8 cellular contexts compared by ENCODE assay signal in genomic region chr20:50338479-50339195, GRCh38.
DNase-seq lines count a peak whose midpoint lies in the region; ATAC-seq lines count a peak whose summit lies in the region.

No MANE protein-coding gene starts in this region.

- no peaks in the 10 kb centered on the region for H3K9me3 ChIP-seq in aorta (ENCODE audit: control insufficient read depth, low read length)

- no peaks in the 10 kb centered on the region for H3K4me1 ChIP-seq in aorta (ENCODE audit: control insufficient read depth in 1 of 2, insufficient read depth in 2 of 2, low read length in 2 of 2)

- ATAC-seq in GM19452 (IDR thresholded peaks at IDR 0.05; ENCODE audit: unreplicated experiment): peak; percentile 67
- peak; percentile 48 for ATAC-seq in HG03520 (IDR thresholded peaks at IDR 0.05; ENCODE audit: unreplicated experiment)
- ATAC-seq in left cardiac atrium: peak; percentile 9 to 12
- no peak for ATAC-seq in aorta (ENCODE audit: low FRiP score)

- H3K27me3 ChIP-seq in aorta (ENCODE audit: control insufficient read depth in 1 of 2, insufficient read depth in 2 of 2, low read length in 1 of 2): no peaks in the 10 kb centered on the region

- intact Hi-C loops in left cardiac atrium (cut with DNase I) (no loop called here), aorta (cut with DNase I) (no loop called here)

- DNase-seq in CD1c-positive myeloid dendritic cell (ENCODE audit: extremely low spot score): peak; percentile 48
- peak; percentile 21 to 59 for DNase-seq in activated CD4-positive, alpha-beta T cell treated with anti-CD3 and anti-CD28 coated beads, Interleukin-2, amount 50 U/mL, for 24 hours (ENCODE audit: low read depth in 1 of 2, low spot score in 1 of 2)
- DNase-seq in left cardiac atrium: no peak
- peak; percentile 62 to 80 for DNase-seq in stimulated activated CD4-positive, alpha-beta T cell treated with anti-CD3 and anti-CD28 coated beads, Interleukin-2, amount 100 ng/mL, for 24 hours
- no peak for DNase-seq in aorta
- DNase-seq in NCI-H2196 treated with DMSO at 0.1 percent for 48 hours (lab: John Stamatoyannopoulos, UW; ENCODE audit: unreplicated experiment): no peak

- 90% methylated on average over 9 of the region's 9 CpGs for WGBS in aorta, 2 donors

- no peak overlapping the region for H3K4me3 ChIP-seq in aorta (ENCODE audit: low read length in 2 of 2)

- no peaks in the 10 kb centered on the region for H3K36me3 ChIP-seq in aorta (ENCODE audit: control insufficient read depth in 1 of 2, insufficient read depth in 2 of 2, low read length in 1 of 2)

- H3K27ac ChIP-seq in aorta (ENCODE audit: low read depth in 1 of 2, low read length in 2 of 2): no peak overlapping the region

Comparison
In these comparisons a context has a peak if more than half of its experiments do, and no peak if none do; other contexts are left out.
1. DNase-seq: peak in CD1c-positive myeloid dendritic cell (single experiment), activated CD4-positive, alpha-beta T cell treated with anti-CD3 and anti-CD28 coated beads, Interleukin-2, amount 50 U/mL, for 24 hours (2 of 2) and stimulated activated CD4-positive, alpha-beta T cell treated with anti-CD3 and anti-CD28 coated beads, Interleukin-2, amount 100 ng/mL, for 24 hours (2 of 2); none in left cardiac atrium (single experiment), aorta (0 of 2) and NCI-H2196 treated with DMSO at 0.1 percent for 48 hours (single experiment).